22 cellular contexts compared by ENCODE assay signal in the genomic region with DNA sequence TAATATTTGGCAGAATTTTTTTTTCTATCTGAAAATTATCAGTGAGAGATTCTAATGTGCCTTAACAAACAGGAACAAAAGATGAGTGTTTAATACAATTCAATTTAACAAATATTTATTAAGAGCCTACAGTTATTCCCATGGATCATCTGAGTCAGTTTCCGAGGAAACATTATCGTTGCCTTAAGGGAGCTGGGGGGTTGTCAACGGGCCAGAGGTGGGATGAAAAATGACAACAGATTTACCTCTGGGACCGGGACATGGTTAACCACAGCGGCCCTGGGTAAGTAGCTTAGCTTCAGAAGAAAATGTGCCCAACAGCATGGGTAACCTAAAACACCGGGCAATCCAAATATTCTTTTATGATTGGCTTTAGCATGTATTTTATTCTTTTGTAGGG.
DNase-seq lines count a peak whose midpoint lies in the region; ATAC-seq, FAIRE-seq and TF ChIP-seq lines count a peak whose summit lies in the region.
"Had no signal": no experiment of that assay in that cellular context is flagged by ENCODE, and none has a peak within 500 bp of the region (broad histone marks: within the 10 kb centered on the region; RNA-seq: fewer than 3 reads in every experiment).

No MANE protein-coding gene starts in this region.

- H3K4me2 ChIP-seq in DOHH2 (ENCODE audit: low read length), result peak overlapping the region; percentile 69
- H3K4me2 ChIP-seq in OCI-LY7 (ENCODE audit: low read length), result peak overlapping the region; percentile 82

- H3K4me1 ChIP-seq in A673 (ENCODE audit: insufficient read depth, low read length, poor library complexity, severe bottlenecking) (peaks cover 98% of the 10 kb centered on the region), DOHH2 (ENCODE audit: control insufficient read depth, low read length) (peaks cover 100% of the 10 kb centered on the region), OCI-LY7 (ENCODE audit: insufficient read depth, low read length, poor library complexity, severe bottlenecking) (peaks cover 100% of the 10 kb centered on the region)
- H3K4me1 ChIP-seq: colonic mucosa had no signal

- POLR2A ChIA-PET in A673 (lab: Charles Lee; ENCODE audit: low non-redundant PET) (no interaction called here), OCI-LY7 (lab: Charles Lee) (interaction anchor here (0.6 to 8.2 kb wide), 8 partner anchors 9 to 95 kb away, joined by 3 to 55 read pairs (median 4); no protein-coding TSS in a partner anchor)

- TF ChIP-seq CTCF in A673 (conservative IDR thresholded peaks at IDR 0.05; ENCODE audit: low read depth, low read length) (0 out of 2 replicates have a peak, but pooled peaks have one; percentile 3), DOHH2 (IDR thresholded peaks at IDR 0.05; ENCODE audit: low read depth, low read length, poor library complexity, severe bottlenecking) (no peak), OCI-LY7 (conservative IDR thresholded peaks at IDR 0.05; ENCODE audit: low read length) (no peak)

- peaks cover 5% of the 10 kb centered on the region for H3K27me3 Mint-ChIP-seq in memory B cell
- H3K27me3 Mint-ChIP-seq: naive thymus-derived CD8-positive, alpha-beta T cell had no signal

- TF ChIP-seq POLR2A in H54 (IDR thresholded peaks at IDR 0.05; ENCODE audit: low read depth, low read length), result no peak

- peak overlapping the region; percentile 59 for H3K27ac Mint-ChIP-seq in memory B cell
- H3K27ac Mint-ChIP-seq: mesothelial cell of epicardium had no signal

- H3F3A ChIP-seq in DOHH2 (ENCODE audit: control insufficient read depth, insufficient read depth), result peaks cover 25% of the 10 kb centered on the region

- H3K9me2 ChIP-seq in DOHH2 (replicated peaks; ENCODE audit: control insufficient read depth, low read length) (no peaks in the 10 kb centered on the region), OCI-LY7 (ENCODE audit: insufficient read depth, low read length) (no peaks in the 10 kb centered on the region)

- no peaks in the 10 kb centered on the region for H3K27me3 ChIP-seq in A673 (replicated peaks; ENCODE audit: insufficient read depth, low read depth, low read length, poor library complexity)
- H3K27me3 ChIP-seq in DOHH2 (ENCODE audit: control insufficient read depth, low read length), result no peaks in the 10 kb centered on the region
- H3K27me3 ChIP-seq: colonic mucosa, transverse colon had no signal

- H3K4me3 Mint-ChIP-seq in memory B cell, result no peak overlapping the region
- H3K4me3 Mint-ChIP-seq: CD14-positive monocyte, mesothelial cell of epicardium had no signal

- no peaks in the 10 kb centered on the region for H3K36me3 Mint-ChIP-seq in memory B cell
- H3K36me3 Mint-ChIP-seq: CD14-positive monocyte; mesothelial cell of epicardium; naive thymus-derived CD8-positive, alpha-beta T cell had no signal

- intact Hi-C loops in A673 (cut with micrococcal nuclease; ENCODE audit: unreplicated experiment), result loop anchor here (10.0 kb wide), 3 partner anchors 251 to 379 kb away; a partner anchor contains a TSS
- intact Hi-C loops in OCI-LY7 (cut with micrococcal nuclease; ENCODE audit: unreplicated experiment), result loop anchor here (10.0 kb wide), 2 partner anchors 179 to 191 kb away; no protein-coding TSS in a partner anchor

- H3K9me3 Mint-ChIP-seq in memory B cell, result no peaks in the 10 kb centered on the region
- H3K9me3 Mint-ChIP-seq: CD14-positive monocyte; mesothelial cell of epicardium; naive thymus-derived CD8-positive, alpha-beta T cell had no signal

- H4K20me1 ChIP-seq in DOHH2 (ENCODE audit: control insufficient read depth, insufficient read depth, low read depth, low read length), result no peaks in the 10 kb centered on the region
- H4K20me1 ChIP-seq in OCI-LY7 (ENCODE audit: insufficient read depth, low read length), result no peaks in the 10 kb centered on the region

- H3K27ac ChIP-seq in A673 (ENCODE audit: low read depth, low read length, poor library complexity, severe bottlenecking) (peak overlapping the region; percentile 80), DOHH2 (ENCODE audit: low read depth, low read length) (peak overlapping the region; percentile 92), OCI-LY7 (ENCODE audit: low read depth, low read length, poor library complexity, severe bottlenecking) (peak overlapping the region; percentile 81)
- H3K27ac ChIP-seq: colonic mucosa, SK-N-MC, transverse colon had no signal

- H3K4me1 Mint-ChIP-seq in memory B cell, result peaks cover 63% of the 10 kb centered on the region

- peaks cover 52% of the 10 kb centered on the region for H3K79me2 ChIP-seq in DOHH2 (ENCODE audit: control insufficient read depth, low read length)
- peaks cover 4% of the 10 kb centered on the region; the same call in 1 of the 2 replicates for H3K79me2 ChIP-seq in OCI-LY7 (ENCODE audit: insufficient read depth, low read depth, low read length)

- FAIRE-seq in H54 (lab: Jason Lieb, UNC) (no peak), HTR-8/SVneo (lab: Jason Lieb, UNC) (no peak)
- FAIRE-seq: keratinocyte had no signal

- CTCF ChIA-PET in A673 (lab: Charles Lee), result no interaction called here
- CTCF ChIA-PET in OCI-LY7 (lab: Charles Lee; ENCODE audit: unreplicated experiment), result interaction anchor here (0.6 to 1.3 kb wide), 2 partner anchors 85 to 87 kb away, joined by 3 read pairs; no protein-coding TSS in a partner anchor

- no peaks in the 10 kb centered on the region for H3K36me3 ChIP-seq in A673 (ENCODE audit: insufficient read depth, low read length, poor library complexity, severe bottlenecking)
- no peaks in the 10 kb centered on the region; the same call in 1 of the 2 replicates for H3K36me3 ChIP-seq in DOHH2 (ENCODE audit: control insufficient read depth, low read length)
- no peaks in the 10 kb centered on the region for H3K36me3 ChIP-seq in OCI-LY7 (ENCODE audit: insufficient read depth, low read length)
- H3K36me3 ChIP-seq: colonic mucosa, transverse colon had no signal

- H3K9me3 ChIP-seq in A673 (ENCODE audit: low read depth, low read length, poor library complexity, severe bottlenecking) (no peaks in the 10 kb centered on the region), DOHH2 (ENCODE audit: control insufficient read depth, insufficient read depth, low read length) (no peaks in the 10 kb centered on the region), OCI-LY7 (ENCODE audit: low read length) (no peaks in the 10 kb centered on the region)
- H3K9me3 ChIP-seq: colonic mucosa, transverse colon had no signal

- ATAC-seq in memory B cell (ENCODE audit: low read depth), result no peak
- ATAC-seq: naive thymus-derived CD8-positive, alpha-beta T cell had no signal

- no peak for DNase-seq in A673 (ENCODE audit: low spot score)
- DNase-seq in OCI-LY7 (ENCODE audit: low spot score), result peak; percentile 47
- DNase-seq in memory B cell (ENCODE audit: low spot score in 2 of 2), result no peak
- no peak for DNase-seq in H54 (ENCODE audit: insufficient read length, low spot score)
- DNase-seq in AG08396 (ENCODE audit: low spot score), result no peak
- no peak for DNase-seq in HTR-8/SVneo (ENCODE audit: insufficient read length, low spot score)
- DNase-seq: activated naive CD4-positive, alpha-beta T cell; colonic mucosa; effector memory CD4-positive, alpha-beta T cell; GOT3; KG1; naive thymus-derived CD8-positive, alpha-beta T cell; NCI-H1436; NCI-H345; NCI-H748 treated with DMSO at 0.1 percent for 48 hours; T-helper 2 cell; transverse colon had no signal

- H3K4me3 ChIP-seq in A673 (ENCODE audit: low read depth, low read length, poor library complexity, severe bottlenecking) (peak overlapping the region; percentile 20), DOHH2 (ENCODE audit: low read length) (peak overlapping the region; percentile 65), OCI-LY7 (ENCODE audit: low read depth, low read length, poor library complexity, severe bottlenecking) (peak overlapping the region; percentile 37)
- H3K4me3 ChIP-seq: colonic mucosa, SK-N-MC, transverse colon had no signal

- BruUV-seq in A673 (replicated peaks; lab: Mats Ljungman, UMichigan), result no TSS peak
- BruUV-seq in OCI-LY7 (replicated peaks; lab: Mats Ljungman, UMichigan), result no TSS peak

- peak overlapping the region; percentile 59; the same call in 1 of the 2 replicates for H2AFZ ChIP-seq in OCI-LY7 (ENCODE audit: low read length)
